In the genomic region with DNA sequence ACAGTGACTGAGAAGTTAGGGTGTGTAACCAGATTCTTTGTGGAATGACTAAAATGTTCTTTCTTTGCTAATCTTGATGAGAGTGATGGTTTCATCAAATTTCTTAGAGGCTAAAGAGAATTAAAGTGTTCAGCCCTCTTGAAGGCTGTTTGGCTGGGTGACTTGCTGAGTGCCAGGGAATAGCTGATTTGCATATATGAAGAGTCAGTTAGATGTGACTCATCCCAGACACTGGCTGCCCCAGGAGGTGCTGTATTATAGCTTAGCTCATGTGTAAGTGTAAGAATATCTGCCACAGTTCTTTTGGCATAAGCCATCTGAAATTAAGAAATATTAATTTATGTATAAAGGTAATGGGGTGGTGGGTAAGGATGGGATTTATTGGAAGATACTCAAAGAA, we compare ENCODE assay signal across 10 cellular contexts.
DNase-seq lines count a peak whose midpoint lies in the region; ATAC-seq, FAIRE-seq and TF ChIP-seq lines count a peak whose summit lies in the region.
"Had no signal": no experiment of that assay in that cellular context is flagged by ENCODE, and none has a peak within 500 bp of the region (broad histone marks: within the 10 kb centered on the region; RNA-seq: fewer than 3 reads in every experiment).

No MANE protein-coding gene starts in this region.

- DNase-seq in NCI-H1417 (lab: John Stamatoyannopoulos, UW) (peak; percentile 3 to 44 (median 10)), NCI-H1417 treated with DMSO at 0.1 percent for 48 hours (lab: John Stamatoyannopoulos, UW) (no peak), MG63 (peak; percentile 74), mammary epithelial cell (peak; percentile 32), smooth muscle cell (lab: John Stamatoyannopoulos, UW; ENCODE audit: unreplicated experiment) (no peak), kidney (no peak)
- no peak for DNase-seq in naive thymus-derived CD4-positive, alpha-beta T cell
- no peak for DNase-seq in activated CD4-positive, alpha-beta memory T cell treated with anti-CD3 and anti-CD28 coated beads for 36 hours
- DNase-seq: left colon had no signal

- H3K36me3 ChIP-seq in MG63 = no peaks in the 10 kb centered on the region
- H3K36me3 ChIP-seq in mammary epithelial cell (ENCODE audit: insufficient read depth, low read length) = no peaks in the 10 kb centered on the region
- H3K36me3 ChIP-seq in smooth muscle cell (ENCODE audit: low read depth) = no peaks in the 10 kb centered on the region
- H3K36me3 ChIP-seq in naive thymus-derived CD4-positive, alpha-beta T cell (ENCODE audit: control insufficient read depth in 2 of 3, insufficient read depth in 3 of 3, low read length in 3 of 3) = no peaks in the 10 kb centered on the region
- H3K36me3 ChIP-seq in kidney (ENCODE audit: control insufficient read depth in 1 of 2, insufficient read depth in 2 of 2, low read length in 2 of 2) = no peaks in the 10 kb centered on the region

- no peaks in the 10 kb centered on the region for H3K27me3 Mint-ChIP-seq in naive thymus-derived CD4-positive, alpha-beta T cell
- H3K27me3 Mint-ChIP-seq in activated CD4-positive, alpha-beta memory T cell treated with anti-CD3 and anti-CD28 coated beads for 36 hours = no peaks in the 10 kb centered on the region

- ATAC-seq in naive thymus-derived CD4-positive, alpha-beta T cell = no peak
- ATAC-seq: left colon had no signal

- H3K79me2 ChIP-seq in mammary epithelial cell (ENCODE audit: insufficient read depth, low read length) (no peaks in the 10 kb centered on the region), smooth muscle cell (ENCODE audit: low read depth) (no peaks in the 10 kb centered on the region)

- no peak for FAIRE-seq in kidney (lab: Jason Lieb, UNC)
- FAIRE-seq: A204.1 had no signal

- H3K36me3 Mint-ChIP-seq in naive thymus-derived CD4-positive, alpha-beta T cell = peaks cover 0 to 3% (median 0%) of the 10 kb centered on the region in 5 donors
- H3K36me3 Mint-ChIP-seq in activated CD4-positive, alpha-beta memory T cell treated with anti-CD3 and anti-CD28 coated beads for 36 hours = no peaks in the 10 kb centered on the region

- CTCF ChIA-PET in mammary epithelial cell (lab: Charles Lee; ENCODE audit: low non-redundant PET) = interaction anchor here (0.6 kb wide), 1 partner anchor 61 kb away, joined by 5 read pairs; no protein-coding TSS in a partner anchor
- CTCF ChIA-PET in naive thymus-derived CD4-positive, alpha-beta T cell (lab: Charles Lee) = no interaction called here
- CTCF ChIA-PET in activated CD4-positive, alpha-beta memory T cell treated with anti-CD3 and anti-CD28 coated beads for 36 hours (lab: Charles Lee) = no interaction called here

- no peak overlapping the region for H3K27ac Mint-ChIP-seq in naive thymus-derived CD4-positive, alpha-beta T cell
- H3K27ac Mint-ChIP-seq in activated CD4-positive, alpha-beta memory T cell treated with anti-CD3 and anti-CD28 coated beads for 36 hours = no peak overlapping the region

- TF ChIP-seq CTCF in mammary epithelial cell (conservative IDR thresholded peaks at IDR 0.05 in 1 of 2, IDR thresholded peaks at IDR 0.05 in 1 of 2; ENCODE audit: extremely low read depth in 1 of 2, insufficient read depth in 1 of 2, low read depth in 1 of 2, low read length in 2 of 2) (no peak), smooth muscle cell (IDR thresholded peaks at IDR 0.05; ENCODE audit: borderline replicate concordance, insufficient read depth, poor library complexity, severe bottlenecking) (no peak), kidney (IDR thresholded peaks at IDR 0.05; ENCODE audit: borderline replicate concordance, extremely low read depth, insufficient read depth) (no peak)

- no peak overlapping the region for H2AFZ ChIP-seq in mammary epithelial cell (ENCODE audit: low read depth, low read length)
- peak overlapping the region; percentile 8 for H2AFZ ChIP-seq in smooth muscle cell (ENCODE audit: low read depth)

- dilution Hi-C loops in mammary epithelial cell (cut with HindIII; ENCODE audit: low sequenced_read_pairs) = no loop called here

- no peaks in the 10 kb centered on the region for H3F3A ChIP-seq in smooth muscle cell (ENCODE audit: low read depth)

- no peaks in the 10 kb centered on the region for H4K20me1 ChIP-seq in mammary epithelial cell (ENCODE audit: insufficient read depth, low read length)
- no peaks in the 10 kb centered on the region for H4K20me1 ChIP-seq in smooth muscle cell (ENCODE audit: low read depth)

- POLR2A ChIA-PET in naive thymus-derived CD4-positive, alpha-beta T cell (lab: Charles Lee) = no interaction called here
- POLR2A ChIA-PET in activated CD4-positive, alpha-beta memory T cell treated with anti-CD3 and anti-CD28 coated beads for 36 hours (lab: Charles Lee) = no interaction called here

- no peak overlapping the region for H3K4me2 ChIP-seq in mammary epithelial cell (ENCODE audit: insufficient read depth, low read depth, low read length)
- no peak overlapping the region for H3K4me2 ChIP-seq in smooth muscle cell

- no peak overlapping the region for H3K4me3 Mint-ChIP-seq in naive thymus-derived CD4-positive, alpha-beta T cell
- no peak overlapping the region for H3K4me3 Mint-ChIP-seq in activated CD4-positive, alpha-beta memory T cell treated with anti-CD3 and anti-CD28 coated beads for 36 hours

- H3K27me3 ChIP-seq in MG63 (no peaks in the 10 kb centered on the region), mammary epithelial cell (ENCODE audit: insufficient read depth, low read length) (no peaks in the 10 kb centered on the region), smooth muscle cell (ENCODE audit: low read depth) (no peaks in the 10 kb centered on the region)
- no peaks in the 10 kb centered on the region for H3K27me3 ChIP-seq in naive thymus-derived CD4-positive, alpha-beta T cell (ENCODE audit: control insufficient read depth in 2 of 2, insufficient read depth in 2 of 2, low read length in 2 of 2)

- peaks cover 0 to 13% (median 0%) of the 10 kb centered on the region in 11 donors for H3K9me3 Mint-ChIP-seq in naive thymus-derived CD4-positive, alpha-beta T cell
- peaks cover 2% of the 10 kb centered on the region for H3K9me3 Mint-ChIP-seq in activated CD4-positive, alpha-beta memory T cell treated with anti-CD3 and anti-CD28 coated beads for 36 hours

- in situ Hi-C loops in mammary epithelial cell (cut with MboI; ENCODE audit: low sequenced_read_pairs in 2 of 2) = no loop called here

- BruUV-seq in mammary epithelial cell (replicated peaks; lab: Mats Ljungman, UMichigan) = no TSS peak

- H3K9me3 ChIP-seq in MG63 (no peaks in the 10 kb centered on the region; the same call in 1 of the 2 replicates), mammary epithelial cell (replicated peaks; ENCODE audit: insufficient read depth, low read length) (no peaks in the 10 kb centered on the region), smooth muscle cell (replicated peaks; ENCODE audit: low read depth) (no peaks in the 10 kb centered on the region), kidney (ENCODE audit: control insufficient read depth in 1 of 2, low read length in 2 of 2) (no peaks in the 10 kb centered on the region)
- H3K9me3 ChIP-seq in naive thymus-derived CD4-positive, alpha-beta T cell (ENCODE audit: control insufficient read depth in 2 of 3, low read length in 3 of 3) = no peaks in the 10 kb centered on the region

- no peak overlapping the region for H3K9ac ChIP-seq in mammary epithelial cell (ENCODE audit: insufficient read depth, low read length)
- H3K9ac ChIP-seq in smooth muscle cell (ENCODE audit: low read depth) = no peak overlapping the region
- H3K9ac ChIP-seq in kidney (ENCODE audit: low read length in 2 of 2) = no peak overlapping the region

- H3K27ac ChIP-seq in mammary epithelial cell (ENCODE audit: insufficient read depth, low read depth, low read length) = no peak overlapping the region
- peak overlapping the region; percentile 28 for H3K27ac ChIP-seq in smooth muscle cell (ENCODE audit: low read depth)
- no peak overlapping the region for H3K27ac ChIP-seq in naive thymus-derived CD4-positive, alpha-beta T cell (ENCODE audit: low read depth, low read length)
- no peak overlapping the region for H3K27ac ChIP-seq in kidney (ENCODE audit: low read depth in 2 of 2, low read length in 2 of 2)

- H3K4me1 ChIP-seq in mammary epithelial cell (ENCODE audit: insufficient read depth, low read length) (no peaks in the 10 kb centered on the region), smooth muscle cell (ENCODE audit: low read depth) (peaks cover 13% of the 10 kb centered on the region), kidney (ENCODE audit: control insufficient read depth in 1 of 2, insufficient read depth in 1 of 2, low read depth in 1 of 2, low read length in 2 of 2) (no peaks in the 10 kb centered on the region)
- H3K4me1 ChIP-seq in naive thymus-derived CD4-positive, alpha-beta T cell (ENCODE audit: control insufficient read depth in 2 of 2, insufficient read depth in 2 of 2, low read length in 2 of 2) = no peaks in the 10 kb centered on the region

- H3K4me3 ChIP-seq in MG63 (no peak overlapping the region), mammary epithelial cell (replicated peaks in 1 of 3; ENCODE audit: insufficient read depth in 1 of 3, low read depth in 2 of 3, low read length in 3 of 3) (no peak overlapping the region), smooth muscle cell (no peak overlapping the region), kidney (ENCODE audit: low read length in 2 of 2) (no peak overlapping the region)
- no peak overlapping the region for H3K4me3 ChIP-seq in naive thymus-derived CD4-positive, alpha-beta T cell (ENCODE audit: low read length)

- H3K4me1 Mint-ChIP-seq in naive thymus-derived CD4-positive, alpha-beta T cell = no peaks in the 10 kb centered on the region
- no peaks in the 10 kb centered on the region for H3K4me1 Mint-ChIP-seq in activated CD4-positive, alpha-beta memory T cell treated with anti-CD3 and anti-CD28 coated beads for 36 hours (ENCODE audit: low read depth)

- intact Hi-C loops in mammary epithelial cell (cut with micrococcal nuclease) (no loop called here), kidney (cut with DNase I) (no loop called here)
- intact Hi-C loops in naive thymus-derived CD4-positive, alpha-beta T cell (cut with micrococcal nuclease) = no loop called here
- intact Hi-C loops in activated CD4-positive, alpha-beta memory T cell treated with anti-CD3 and anti-CD28 coated beads for 36 hours (cut with micrococcal nuclease) = no loop called here

Comparison
In these comparisons a context has a peak if more than half of its experiments do, and no peak if none do; other contexts are left out.
1. DNase-seq: peak in NCI-H1417 (3 of 3), MG63 (single experiment) and mammary epithelial cell (single experiment); none in NCI-H1417 treated with DMSO at 0.1 percent for 48 hours (single experiment), smooth muscle cell (single experiment), naive thymus-derived CD4-positive, alpha-beta T cell (0 of 9), kidney (single experiment) and activated CD4-positive, alpha-beta memory T cell treated with anti-CD3 and anti-CD28 coated beads for 36 hours (single experiment).